ENCODE assay signal across 15 cellular contexts in the genomic region with DNA sequence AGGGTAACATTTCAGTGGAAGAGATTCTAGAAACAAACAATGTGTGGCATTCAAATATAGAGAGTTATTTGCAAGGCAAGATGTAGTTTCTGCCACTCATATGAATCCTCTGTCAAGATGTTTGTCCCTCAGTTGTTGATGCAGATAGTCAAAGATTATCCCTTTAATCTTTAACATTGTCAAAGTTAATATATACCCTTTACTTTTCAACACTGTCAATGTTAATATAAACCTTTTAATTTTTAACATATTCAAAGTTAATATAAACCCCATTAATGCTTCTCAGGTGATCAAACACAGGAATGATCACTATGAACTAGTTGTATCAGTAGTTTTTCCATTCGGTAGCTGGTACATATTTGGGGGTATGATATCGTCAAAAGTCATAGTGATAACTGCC.
"Had no signal": no experiment of that assay in that cellular context is flagged by ENCODE, and none has a peak within 500 bp of the region (broad histone marks: within the 10 kb centered on the region; RNA-seq: fewer than 3 reads in every experiment).

No MANE protein-coding gene starts in this region.

- DNase-seq: activated CD4-positive, alpha-beta memory T cell treated with anti-CD3 and anti-CD28 coated beads, Interleukin-2, amount 10 ng/mL, durations not matched to agents 7 days and 5 days; activated CD4-positive, alpha-beta T cell treated with anti-CD3 and anti-CD28 coated beads for 4 hours; activated gamma-delta T cell treated with Interleukin-2 at 50 U/mL for 16 hours; activated T-cell treated with anti-CD3 and anti-CD28 coated beads, Interleukin-2, amount 50 U/mL, for 48 hours; amniotic stem cell; body of pancreas; caudate nucleus; erythroblast; left ventricle myocardium superior; naive thymus-derived CD8-positive, alpha-beta T cell had no signal

- FAIRE-seq: colon, keratinocyte had no signal

- ATAC-seq: body of pancreas; gastroesophageal sphincter; left ventricle myocardium superior; naive thymus-derived CD8-positive, alpha-beta T cell; stimulated activated effector memory CD8-positive, alpha-beta T cell treated with anti-CD3 and anti-CD28 coated beads, Interleukin-12 subunit alpha, Interleukin-12 subunit beta, amount 100 ng/mL, for 72 hours; WTC11 had no signal
